In the genomic region with DNA sequence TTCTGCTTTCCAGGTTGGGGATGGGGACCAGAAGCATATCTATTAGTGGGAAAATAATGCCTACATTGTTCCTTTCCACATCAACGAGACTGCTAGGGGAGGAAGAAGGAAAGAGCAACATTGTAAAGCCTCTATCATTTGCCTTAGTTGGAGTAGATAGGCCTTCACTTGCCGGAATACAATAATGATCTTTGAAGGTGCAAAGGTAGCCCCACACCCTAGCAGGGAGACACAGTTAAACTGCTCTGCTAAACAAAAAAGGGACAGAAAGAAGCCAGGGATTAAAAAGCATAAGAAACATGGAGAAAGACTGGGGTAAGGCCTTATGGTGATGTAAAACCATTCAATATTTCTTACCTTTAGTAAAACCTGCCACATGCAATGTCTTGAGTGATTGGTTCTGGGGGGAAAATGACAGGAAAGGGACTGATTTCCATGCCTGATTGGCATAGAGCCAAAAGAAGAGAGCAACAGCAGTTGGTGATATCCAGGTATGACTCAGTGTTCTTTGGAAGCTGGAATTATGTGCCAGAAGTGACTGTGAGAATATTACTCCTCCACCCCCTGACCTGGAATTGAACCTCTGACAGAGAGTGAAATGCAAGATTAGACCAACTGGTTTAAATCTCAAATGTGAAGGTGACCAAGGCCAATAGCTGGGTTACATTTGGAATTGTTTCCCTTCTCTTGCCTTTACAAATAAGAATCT, we compare ENCODE assay signal across 18 cellular contexts. TPM values are rescaled to one million over a fixed set of nuclear protein-coding genes. Genes with fewer than 3 reads are reported as not detected.
DNase-seq lines count a peak whose midpoint lies in the region; ATAC-seq and TF ChIP-seq lines count a peak whose summit lies in the region.
"Had no signal": no experiment of that assay in that cellular context is flagged by ENCODE, and none has a peak within 500 bp of the region (broad histone marks: within the 10 kb centered on the region; RNA-seq: fewer than 3 reads in every experiment).

No MANE protein-coding gene starts in this region.

- TF ChIP-seq CTCF in mammary epithelial cell (conservative IDR thresholded peaks at IDR 0.05 in 1 of 2, IDR thresholded peaks at IDR 0.05 in 1 of 2; ENCODE audit: extremely low read depth in 1 of 2, insufficient read depth in 1 of 2, low read depth in 1 of 2, low read length in 2 of 2) (no peak), mucosa of descending colon (IDR thresholded peaks at IDR 0.05) (no peak)

- H3K4me3 ChIP-seq in mammary epithelial cell (replicated peaks in 1 of 3; ENCODE audit: insufficient read depth in 1 of 3, low read depth in 2 of 3, low read length in 3 of 3) (no peak overlapping the region), mucosa of descending colon (no peak overlapping the region)
- H3K4me3 ChIP-seq: heart right ventricle, left ventricle myocardium inferior had no signal

- in situ Hi-C loops in mammary epithelial cell (cut with MboI; ENCODE audit: low sequenced_read_pairs in 2 of 2): no loop called here

- H3K4me1 ChIP-seq in mammary epithelial cell (ENCODE audit: insufficient read depth, low read length): peaks cover 18% of the 10 kb centered on the region
- peaks cover 24% of the 10 kb centered on the region for H3K4me1 ChIP-seq in mucosa of descending colon (ENCODE audit: low read depth)
- H3K4me1 ChIP-seq: left ventricle myocardium inferior had no signal

- no peak overlapping the region for H3K27ac ChIP-seq in mammary epithelial cell (ENCODE audit: insufficient read depth, low read depth, low read length)
- H3K27ac ChIP-seq: heart right ventricle, left ventricle myocardium inferior had no signal

- ATAC-seq in mucosa of descending colon (peak; percentile 92), HG02885 (IDR thresholded peaks at IDR 0.05; ENCODE audit: poor library complexity, unreplicated experiment) (no peak), GM19452 (IDR thresholded peaks at IDR 0.05; ENCODE audit: unreplicated experiment) (no peak), GM21515 (IDR thresholded peaks at IDR 0.05; ENCODE audit: unreplicated experiment) (no peak)
- ATAC-seq: heart right ventricle; stimulated activated naive CD8-positive, alpha-beta T cell treated with anti-CD3 and anti-CD28 coated beads, Interleukin-15, amount 100 ng/mL, for 72 hours; T-helper 17 cell had no signal

- no peak overlapping the region for H3K4me2 ChIP-seq in mammary epithelial cell (ENCODE audit: insufficient read depth, low read depth, low read length)

- DNase-seq in EL (peak; percentile 25), M059J (ENCODE audit: low read depth) (peak; percentile 79), mammary epithelial cell (peak; percentile 38), mucosa of descending colon (peak in 1 of 3 donors; percentile 63), T1000 (lab: John Stamatoyannopoulos, UW) (no peak)
- DNase-seq: aorta; C1 segment of cervical spinal cord; GF-D8; heart right ventricle; left ventricle myocardium inferior; MM.1S; NCI-H2107; stimulated activated naive CD8-positive, alpha-beta T cell treated with anti-CD3 and anti-CD28 coated beads, Interleukin-15, amount 100 ng/mL, for 72 hours; T-helper 17 cell had no signal

- H3K9ac ChIP-seq in mammary epithelial cell (ENCODE audit: insufficient read depth, low read length): no peak overlapping the region

- intact Hi-C loops in mammary epithelial cell (cut with micrococcal nuclease) (no loop called here), mucosa of descending colon (cut with DNase I, micrococcal nuclease) (no loop called here)

- no peaks in the 10 kb centered on the region for H3K79me2 ChIP-seq in mammary epithelial cell (ENCODE audit: insufficient read depth, low read length)

- no peak overlapping the region for H2AFZ ChIP-seq in mammary epithelial cell (ENCODE audit: low read depth, low read length)

- BruUV-seq in mammary epithelial cell (replicated peaks; lab: Mats Ljungman, UMichigan): no TSS peak

- no peaks in the 10 kb centered on the region for H3K36me3 ChIP-seq in mammary epithelial cell (ENCODE audit: insufficient read depth, low read length)
- no peaks in the 10 kb centered on the region for H3K36me3 ChIP-seq in mucosa of descending colon (ENCODE audit: low read depth)
- H3K36me3 ChIP-seq: heart right ventricle, left ventricle myocardium inferior had no signal

- dilution Hi-C loops in mammary epithelial cell (cut with HindIII; ENCODE audit: low sequenced_read_pairs): no loop called here

- no peaks in the 10 kb centered on the region for H3K27me3 ChIP-seq in mammary epithelial cell (ENCODE audit: insufficient read depth, low read length)
- H3K27me3 ChIP-seq: heart right ventricle had no signal

- CTCF ChIA-PET in mammary epithelial cell (lab: Charles Lee; ENCODE audit: low non-redundant PET): no interaction called here

- H4K20me1 ChIP-seq in mammary epithelial cell (ENCODE audit: insufficient read depth, low read length): no peaks in the 10 kb centered on the region

- H3K9me3 ChIP-seq in mammary epithelial cell (replicated peaks; ENCODE audit: insufficient read depth, low read length): no peaks in the 10 kb centered on the region
- no peaks in the 10 kb centered on the region for H3K9me3 ChIP-seq in mucosa of descending colon
- H3K9me3 ChIP-seq: heart right ventricle, left ventricle myocardium inferior had no signal

- 69% methylated on average over 2 of the region's 2 CpGs for WGBS in mammary epithelial cell (ENCODE audit: low coverage, missing lambda C conversion rate)

RNA-seq across cellular contexts. Expression of a gene that starts 8.1 kb away (rescaled TPM):
- not detected in 2 replicates for total RNA-seq in M059J (2014; rRNA removed; shearing (Covaris generic))
- total RNA-seq in mammary epithelial cell: not detected
- polyA plus RNA-seq in mammary epithelial cell: not detected
- not detected for polyA minus RNA-seq in mammary epithelial cell
- 1 to 10 TPM in 1 of 3 donors, under 1 TPM in 1, not detected in 1; 0.87 to 1.0 TPM for total RNA-seq in mucosa of descending colon
- total RNA-seq: aorta, H1, left ventricle myocardium inferior, T-helper 17 cell had no signal
- polyA plus RNA-seq: H1, heart right ventricle had no signal
